ENCODE assay signal across 1 cellular context in the genomic region with DNA sequence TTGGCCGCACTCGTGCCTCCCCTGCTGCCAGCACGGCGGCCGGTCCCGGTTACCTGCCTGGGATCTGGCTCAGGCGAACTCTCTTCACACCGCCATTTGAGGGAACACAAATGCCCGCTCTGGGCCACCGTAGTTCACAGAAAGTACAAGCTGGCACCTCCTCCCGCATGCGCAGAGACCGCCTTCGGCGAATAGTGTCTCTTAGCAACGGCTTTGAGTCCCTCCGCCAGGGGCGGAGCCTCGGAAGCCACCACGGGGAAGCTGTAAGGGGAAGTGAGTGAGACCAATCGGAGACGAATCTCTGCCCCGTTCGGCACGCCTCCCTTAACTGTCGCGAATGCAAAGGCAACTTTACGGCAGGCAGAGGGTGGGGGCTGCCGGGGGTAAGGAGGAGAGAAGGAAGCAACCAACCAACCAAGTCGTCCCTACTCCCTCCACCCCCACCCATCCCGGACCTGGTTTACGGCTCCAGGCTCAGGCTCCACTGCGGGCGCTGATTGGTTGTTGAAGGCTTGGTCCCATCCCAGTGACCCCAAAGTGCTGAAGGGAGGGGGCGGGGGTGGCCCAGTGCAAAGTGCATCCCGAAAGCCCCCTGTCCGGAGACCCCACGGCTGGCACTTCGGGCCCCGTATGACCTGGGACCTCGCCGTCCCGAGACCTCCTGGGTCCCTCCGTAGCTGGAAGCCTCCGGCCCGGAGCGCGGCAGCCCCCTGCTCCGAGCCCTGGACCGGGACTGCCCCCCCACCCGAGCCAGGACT.
TF ChIP-seq lines count a peak whose summit lies in the region.

A gene with protein sequence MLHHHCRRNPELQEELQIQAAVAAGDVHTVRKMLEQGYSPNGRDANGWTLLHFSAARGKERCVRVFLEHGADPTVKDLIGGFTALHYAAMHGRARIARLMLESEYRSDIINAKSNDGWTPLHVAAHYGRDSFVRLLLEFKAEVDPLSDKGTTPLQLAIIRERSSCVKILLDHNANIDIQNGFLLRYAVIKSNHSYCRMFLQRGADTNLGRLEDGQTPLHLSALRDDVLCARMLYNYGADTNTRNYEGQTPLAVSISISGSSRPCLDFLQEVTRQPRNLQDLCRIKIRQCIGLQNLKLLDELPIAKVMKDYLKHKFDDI (plus strand): TSS at position 526 of the 758 bp plus-strand sequence. CDS start 9,628 bp downstream, outside the sequence.
A gene with protein sequence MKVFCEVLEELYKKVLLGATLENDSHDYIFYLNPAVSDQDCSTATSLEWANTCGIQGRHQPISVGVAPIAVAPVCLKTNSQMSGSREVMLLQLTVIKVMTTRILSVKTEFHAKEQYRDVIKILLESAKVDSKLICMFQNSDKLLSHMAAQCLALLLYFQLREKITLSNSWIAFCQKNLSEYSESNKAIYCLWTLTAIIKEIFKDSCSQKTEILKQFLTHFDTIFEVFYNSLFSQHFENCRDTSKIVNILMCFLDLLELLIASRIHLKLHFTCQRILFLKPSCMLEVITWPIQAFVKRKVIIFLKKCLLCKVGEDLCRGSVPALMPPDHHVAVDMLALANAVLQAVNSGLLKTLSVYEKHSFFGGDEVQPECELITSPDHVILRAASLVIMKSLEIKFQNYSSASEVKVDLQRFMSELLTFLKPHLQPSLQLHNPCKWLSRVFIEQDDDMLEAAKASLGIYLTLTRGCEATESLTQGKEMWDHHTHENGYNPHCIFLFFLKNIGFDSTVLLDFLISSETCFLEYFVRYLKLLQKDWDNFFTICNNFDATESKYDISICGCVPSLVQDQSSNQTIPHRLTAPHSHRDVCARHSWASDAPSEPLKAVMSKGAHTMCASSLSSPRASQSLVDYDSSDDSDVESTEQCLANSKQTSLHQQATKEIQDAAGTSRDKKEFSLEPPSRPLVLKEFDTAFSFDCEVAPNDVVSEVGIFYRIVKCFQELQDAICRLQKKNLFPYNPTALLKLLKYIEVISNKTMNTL (minus strand): TSS at position 121 of the 758 bp plus-strand sequence. CDS start 21,342 bp downstream, outside the sequence.

TF ChIP-seq in HepG2, 621 proteins besides CTCF, POLR2A, EP300 and RAD21 (continued from another document and continues in another):
- TF ChIP-seq, protein P1, sequence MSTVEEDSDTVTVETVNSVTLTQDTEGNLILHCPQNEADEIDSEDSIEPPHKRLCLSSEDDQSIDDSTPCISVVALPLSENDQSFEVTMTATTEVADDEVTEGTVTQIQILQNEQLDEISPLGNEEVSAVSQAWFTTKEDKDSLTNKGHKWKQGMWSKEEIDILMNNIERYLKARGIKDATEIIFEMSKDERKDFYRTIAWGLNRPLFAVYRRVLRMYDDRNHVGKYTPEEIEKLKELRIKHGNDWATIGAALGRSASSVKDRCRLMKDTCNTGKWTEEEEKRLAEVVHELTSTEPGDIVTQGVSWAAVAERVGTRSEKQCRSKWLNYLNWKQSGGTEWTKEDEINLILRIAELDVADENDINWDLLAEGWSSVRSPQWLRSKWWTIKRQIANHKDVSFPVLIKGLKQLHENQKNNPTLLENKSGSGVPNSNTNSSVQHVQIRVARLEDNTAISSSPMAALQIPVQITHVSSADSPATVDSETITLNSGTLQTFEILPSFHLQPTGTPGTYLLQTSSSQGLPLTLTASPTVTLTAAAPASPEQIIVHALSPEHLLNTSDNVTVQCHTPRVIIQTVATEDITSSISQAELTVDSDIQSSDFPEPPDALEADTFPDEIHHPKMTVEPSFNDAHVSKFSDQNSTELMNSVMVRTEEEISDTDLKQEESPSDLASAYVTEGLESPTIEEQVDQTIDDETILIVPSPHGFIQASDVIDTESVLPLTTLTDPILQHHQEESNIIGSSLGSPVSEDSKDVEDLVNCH (CRISPR knock-in tag; IDR thresholded peaks at IDR 0.05), result no peak
- TF ChIP-seq, protein P2, sequence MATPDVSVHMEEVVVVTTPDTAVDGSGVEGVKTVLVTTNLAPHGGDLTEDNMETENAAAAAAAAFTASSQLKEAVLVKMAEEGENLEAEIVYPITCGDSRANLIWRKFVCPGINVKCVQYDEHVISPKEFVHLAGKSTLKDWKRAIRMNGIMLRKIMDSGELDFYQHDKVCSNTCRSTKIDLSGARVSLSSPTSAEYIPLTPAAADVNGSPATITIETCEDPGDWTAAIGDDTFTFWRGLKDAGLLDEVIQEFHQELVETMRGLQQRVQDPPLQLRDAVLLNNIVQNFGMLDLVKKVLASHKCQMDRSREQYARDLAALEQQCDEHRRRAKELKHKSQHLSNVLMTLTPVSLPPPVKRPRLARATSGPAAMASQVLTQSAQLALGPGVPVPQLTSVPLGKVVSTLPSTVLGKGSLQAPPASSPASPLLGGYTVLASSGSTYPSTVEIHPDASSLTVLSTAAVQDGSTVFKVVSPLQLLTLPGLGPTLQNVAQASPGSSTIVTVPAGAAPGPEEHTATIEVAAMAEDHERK (CRISPR knock-in tag; IDR thresholded peaks at IDR 0.05; ENCODE audit: low read depth), result no peak
- TF ChIP-seq NFKB2 (CRISPR knock-in tag; IDR thresholded peaks at IDR 0.05; ENCODE audit: borderline replicate concordance), result peak; percentile 1; the same call in 1 of the 2 replicates
- TF ChIP-seq HDAC2 (CRISPR knock-in tag; IDR thresholded peaks at IDR 0.05), result 0 out of 2 replicates have a peak, but pooled peaks have one; percentile 15
- peak; percentile 52; the same call in 1 of the 2 replicates for TF ChIP-seq ARNTL (CRISPR knock-in tag; IDR thresholded peaks at IDR 0.05)
- peak; percentile 39; the same call in 1 of the 2 replicates for TF ChIP-seq CREB1 (IDR thresholded peaks at IDR 0.05)
- peak; percentile 78 for TF ChIP-seq CREB1 (CRISPR knock-in tag; IDR thresholded peaks at IDR 0.05)
- peak; percentile 92 for TF ChIP-seq GATAD1 (CRISPR knock-in tag; IDR thresholded peaks at IDR 0.05)
- no peak for TF ChIP-seq EED (CRISPR knock-in tag; IDR thresholded peaks at IDR 0.05)
- peak; percentile 56; the same call in 1 of the 2 replicates for TF ChIP-seq SRY (CRISPR knock-in tag; IDR thresholded peaks at IDR 0.05)
- TF ChIP-seq, protein P3, sequence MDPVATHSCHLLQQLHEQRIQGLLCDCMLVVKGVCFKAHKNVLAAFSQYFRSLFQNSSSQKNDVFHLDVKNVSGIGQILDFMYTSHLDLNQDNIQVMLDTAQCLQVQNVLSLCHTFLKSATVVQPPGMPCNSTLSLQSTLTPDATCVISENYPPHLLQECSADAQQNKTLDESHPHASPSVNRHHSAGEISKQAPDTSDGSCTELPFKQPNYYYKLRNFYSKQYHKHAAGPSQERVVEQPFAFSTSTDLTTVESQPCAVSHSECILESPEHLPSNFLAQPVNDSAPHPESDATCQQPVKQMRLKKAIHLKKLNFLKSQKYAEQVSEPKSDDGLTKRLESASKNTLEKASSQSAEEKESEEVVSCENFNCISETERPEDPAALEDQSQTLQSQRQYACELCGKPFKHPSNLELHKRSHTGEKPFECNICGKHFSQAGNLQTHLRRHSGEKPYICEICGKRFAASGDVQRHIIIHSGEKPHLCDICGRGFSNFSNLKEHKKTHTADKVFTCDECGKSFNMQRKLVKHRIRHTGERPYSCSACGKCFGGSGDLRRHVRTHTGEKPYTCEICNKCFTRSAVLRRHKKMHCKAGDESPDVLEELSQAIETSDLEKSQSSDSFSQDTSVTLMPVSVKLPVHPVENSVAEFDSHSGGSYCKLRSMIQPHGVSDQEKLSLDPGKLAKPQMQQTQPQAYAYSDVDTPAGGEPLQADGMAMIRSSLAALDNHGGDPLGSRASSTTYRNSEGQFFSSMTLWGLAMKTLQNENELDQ (CRISPR knock-in tag; IDR thresholded peaks at IDR 0.05; ENCODE audit: borderline replicate concordance), result 0 out of 2 replicates have a peak, but pooled peaks have one; percentile 67
- TF ChIP-seq, protein P4, sequence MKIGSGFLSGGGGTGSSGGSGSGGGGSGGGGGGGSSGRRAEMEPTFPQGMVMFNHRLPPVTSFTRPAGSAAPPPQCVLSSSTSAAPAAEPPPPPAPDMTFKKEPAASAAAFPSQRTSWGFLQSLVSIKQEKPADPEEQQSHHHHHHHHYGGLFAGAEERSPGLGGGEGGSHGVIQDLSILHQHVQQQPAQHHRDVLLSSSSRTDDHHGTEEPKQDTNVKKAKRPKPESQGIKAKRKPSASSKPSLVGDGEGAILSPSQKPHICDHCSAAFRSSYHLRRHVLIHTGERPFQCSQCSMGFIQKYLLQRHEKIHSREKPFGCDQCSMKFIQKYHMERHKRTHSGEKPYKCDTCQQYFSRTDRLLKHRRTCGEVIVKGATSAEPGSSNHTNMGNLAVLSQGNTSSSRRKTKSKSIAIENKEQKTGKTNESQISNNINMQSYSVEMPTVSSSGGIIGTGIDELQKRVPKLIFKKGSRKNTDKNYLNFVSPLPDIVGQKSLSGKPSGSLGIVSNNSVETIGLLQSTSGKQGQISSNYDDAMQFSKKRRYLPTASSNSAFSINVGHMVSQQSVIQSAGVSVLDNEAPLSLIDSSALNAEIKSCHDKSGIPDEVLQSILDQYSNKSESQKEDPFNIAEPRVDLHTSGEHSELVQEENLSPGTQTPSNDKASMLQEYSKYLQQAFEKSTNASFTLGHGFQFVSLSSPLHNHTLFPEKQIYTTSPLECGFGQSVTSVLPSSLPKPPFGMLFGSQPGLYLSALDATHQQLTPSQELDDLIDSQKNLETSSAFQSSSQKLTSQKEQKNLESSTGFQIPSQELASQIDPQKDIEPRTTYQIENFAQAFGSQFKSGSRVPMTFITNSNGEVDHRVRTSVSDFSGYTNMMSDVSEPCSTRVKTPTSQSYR (CRISPR knock-in tag; IDR thresholded peaks at IDR 0.05; ENCODE audit: borderline replicate concordance), result peak; percentile 9; the same call in 1 of the 2 replicates
- TF ChIP-seq RARG (CRISPR knock-in tag; IDR thresholded peaks at IDR 0.05; ENCODE audit: low read depth), result no peak
- TF ChIP-seq ZNF720 (CRISPR knock-in tag; IDR thresholded peaks at IDR 0.05), result no peak
- TF ChIP-seq IRX3 (CRISPR knock-in tag; IDR thresholded peaks at IDR 0.05; ENCODE audit: borderline replicate concordance, low read depth), result no peak
- TF ChIP-seq PAWR (CRISPR knock-in tag; IDR thresholded peaks at IDR 0.05; ENCODE audit: borderline replicate concordance), result no peak
- no peak for TF ChIP-seq ZMYM2 (CRISPR knock-in tag; IDR thresholded peaks at IDR 0.05)
- TF ChIP-seq, protein P5, sequence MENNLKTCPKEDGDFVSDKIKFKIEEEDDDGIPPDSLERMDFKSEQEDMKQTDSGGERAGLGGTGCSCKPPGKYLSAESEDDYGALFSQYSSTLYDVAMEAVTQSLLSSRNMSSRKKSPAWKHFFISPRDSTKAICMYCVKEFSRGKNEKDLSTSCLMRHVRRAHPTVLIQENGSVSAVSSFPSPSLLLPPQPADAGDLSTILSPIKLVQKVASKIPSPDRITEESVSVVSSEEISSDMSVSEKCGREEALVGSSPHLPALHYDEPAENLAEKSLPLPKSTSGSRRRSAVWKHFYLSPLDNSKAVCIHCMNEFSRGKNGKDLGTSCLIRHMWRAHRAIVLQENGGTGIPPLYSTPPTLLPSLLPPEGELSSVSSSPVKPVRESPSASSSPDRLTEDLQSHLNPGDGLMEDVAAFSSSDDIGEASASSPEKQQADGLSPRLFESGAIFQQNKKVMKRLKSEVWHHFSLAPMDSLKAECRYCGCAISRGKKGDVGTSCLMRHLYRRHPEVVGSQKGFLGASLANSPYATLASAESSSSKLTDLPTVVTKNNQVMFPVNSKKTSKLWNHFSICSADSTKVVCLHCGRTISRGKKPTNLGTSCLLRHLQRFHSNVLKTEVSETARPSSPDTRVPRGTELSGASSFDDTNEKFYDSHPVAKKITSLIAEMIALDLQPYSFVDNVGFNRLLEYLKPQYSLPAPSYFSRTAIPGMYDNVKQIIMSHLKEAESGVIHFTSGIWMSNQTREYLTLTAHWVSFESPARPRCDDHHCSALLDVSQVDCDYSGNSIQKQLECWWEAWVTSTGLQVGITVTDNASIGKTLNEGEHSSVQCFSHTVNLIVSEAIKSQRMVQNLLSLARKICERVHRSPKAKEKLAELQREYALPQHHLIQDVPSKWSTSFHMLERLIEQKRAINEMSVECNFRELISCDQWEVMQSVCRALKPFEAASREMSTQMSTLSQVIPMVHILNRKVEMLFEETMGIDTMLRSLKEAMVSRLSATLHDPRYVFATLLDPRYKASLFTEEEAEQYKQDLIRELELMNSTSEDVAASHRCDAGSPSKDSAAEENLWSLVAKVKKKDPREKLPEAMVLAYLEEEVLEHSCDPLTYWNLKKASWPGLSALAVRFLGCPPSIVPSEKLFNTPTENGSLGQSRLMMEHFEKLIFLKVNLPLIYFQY (CRISPR knock-in tag; IDR thresholded peaks at IDR 0.05; ENCODE audit: borderline replicate concordance), result 0 out of 2 replicates have a peak, but pooled peaks have one; percentile 33
- peak; percentile 27; the same call in 1 of the 2 replicates for TF ChIP-seq ZNF556 (CRISPR knock-in tag; IDR thresholded peaks at IDR 0.05; ENCODE audit: borderline replicate concordance)
- peak; percentile 86 for TF ChIP-seq ZBTB7A (CRISPR knock-in tag; IDR thresholded peaks at IDR 0.05)
- TF ChIP-seq, protein P6, sequence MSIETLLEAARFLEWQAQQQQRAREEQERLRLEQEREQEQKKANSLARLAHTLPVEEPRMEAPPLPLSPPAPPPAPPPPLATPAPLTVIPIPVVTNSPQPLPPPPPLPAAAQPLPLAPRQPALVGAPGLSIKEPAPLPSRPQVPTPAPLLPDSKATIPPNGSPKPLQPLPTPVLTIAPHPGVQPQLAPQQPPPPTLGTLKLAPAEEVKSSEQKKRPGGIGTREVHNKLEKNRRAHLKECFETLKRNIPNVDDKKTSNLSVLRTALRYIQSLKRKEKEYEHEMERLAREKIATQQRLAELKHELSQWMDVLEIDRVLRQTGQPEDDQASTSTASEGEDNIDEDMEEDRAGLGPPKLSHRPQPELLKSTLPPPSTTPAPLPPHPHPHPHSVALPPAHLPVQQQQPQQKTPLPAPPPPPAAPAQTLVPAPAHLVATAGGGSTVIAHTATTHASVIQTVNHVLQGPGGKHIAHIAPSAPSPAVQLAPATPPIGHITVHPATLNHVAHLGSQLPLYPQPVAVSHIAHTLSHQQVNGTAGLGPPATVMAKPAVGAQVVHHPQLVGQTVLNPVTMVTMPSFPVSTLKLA (IDR thresholded peaks at IDR 0.05), result peak; percentile 73
- TF ChIP-seq SALL1 (CRISPR knock-in tag; IDR thresholded peaks at IDR 0.05), result peak; percentile 42; the same call in 1 of the 2 replicates
- TF ChIP-seq FOXK1 (CRISPR knock-in tag; IDR thresholded peaks at IDR 0.05; ENCODE audit: borderline replicate concordance, low read depth), result peak; percentile 71
- TF ChIP-seq, protein P7, sequence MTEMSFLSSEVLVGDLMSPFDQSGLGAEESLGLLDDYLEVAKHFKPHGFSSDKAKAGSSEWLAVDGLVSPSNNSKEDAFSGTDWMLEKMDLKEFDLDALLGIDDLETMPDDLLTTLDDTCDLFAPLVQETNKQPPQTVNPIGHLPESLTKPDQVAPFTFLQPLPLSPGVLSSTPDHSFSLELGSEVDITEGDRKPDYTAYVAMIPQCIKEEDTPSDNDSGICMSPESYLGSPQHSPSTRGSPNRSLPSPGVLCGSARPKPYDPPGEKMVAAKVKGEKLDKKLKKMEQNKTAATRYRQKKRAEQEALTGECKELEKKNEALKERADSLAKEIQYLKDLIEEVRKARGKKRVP (CRISPR knock-in tag; IDR thresholded peaks at IDR 0.05), result no peak
- TF ChIP-seq GTF2F1 (IDR thresholded peaks at IDR 0.05; ENCODE audit: low read length), result no peak
- TF ChIP-seq ZNF615 (CRISPR knock-in tag; IDR thresholded peaks at IDR 0.05; ENCODE audit: borderline replicate concordance), result 0 out of 2 replicates have a peak, but pooled peaks have one; percentile 8
- 0 out of 2 replicates have a peak, but pooled peaks have one; percentile 19 for TF ChIP-seq GLI4 (CRISPR knock-in tag; IDR thresholded peaks at IDR 0.05; ENCODE audit: borderline replicate concordance)
- no peak for TF ChIP-seq PHF5A (CRISPR knock-in tag; IDR thresholded peaks at IDR 0.05; ENCODE audit: low read depth, unreplicated experiment)
- TF ChIP-seq BORCS8-MEF2B (CRISPR knock-in tag; IDR thresholded peaks at IDR 0.05), result 0 out of 2 replicates have a peak, but pooled peaks have one; percentile 6
- TF ChIP-seq, protein P8, sequence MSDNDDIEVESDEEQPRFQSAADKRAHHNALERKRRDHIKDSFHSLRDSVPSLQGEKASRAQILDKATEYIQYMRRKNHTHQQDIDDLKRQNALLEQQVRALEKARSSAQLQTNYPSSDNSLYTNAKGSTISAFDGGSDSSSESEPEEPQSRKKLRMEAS (IDR thresholded peaks at IDR 0.05), result peak; percentile 7; the same call in 1 of the 2 replicates
